ENCODE assay signal across 13 cellular contexts in the genomic region with DNA sequence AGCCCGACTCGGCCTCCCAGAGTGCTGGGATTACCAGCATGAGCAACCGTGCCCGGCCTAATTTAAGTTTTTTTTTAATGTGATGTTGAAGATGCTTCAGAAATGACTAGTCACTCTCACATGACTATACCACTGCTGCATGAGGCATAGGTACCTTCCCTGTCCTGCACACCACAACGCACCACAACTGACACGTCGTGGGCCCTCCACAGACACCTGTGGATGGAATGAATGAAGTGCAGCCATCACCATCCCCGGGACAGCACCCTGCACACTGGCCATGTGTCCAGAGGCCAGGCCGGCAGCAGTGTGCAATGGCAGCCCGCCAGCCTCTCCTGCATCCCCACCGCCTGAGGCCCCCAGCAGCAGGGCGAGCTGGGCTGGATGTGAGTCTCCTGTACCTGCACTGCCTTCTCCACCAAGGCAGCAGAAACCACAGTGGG. TPM values are rescaled to one million over a fixed set of nuclear protein-coding genes. Genes with fewer than 3 reads are reported as not detected.
A peak's percentile ranks its signal among the peaks of the same experiment; 100 is the strongest.
DNase-seq lines count a peak whose midpoint lies in the region; ATAC-seq, FAIRE-seq and TF ChIP-seq lines count a peak whose summit lies in the region.
"Had no signal": no experiment of that assay in that cellular context is flagged by ENCODE, and none has a peak within 500 bp of the region (broad histone marks: within the 10 kb centered on the region; RNA-seq: fewer than 3 reads in every experiment).

No MANE protein-coding gene starts in this region.

- no peaks in the 10 kb centered on the region for H3K9me3 Mint-ChIP-seq in activated T-cell treated with anti-CD3 and anti-CD28 coated beads, Interleukin-2, amount 50 U/mL, for 24 hours
- no peaks in the 10 kb centered on the region for H3K9me3 Mint-ChIP-seq in activated CD4-positive, alpha-beta T cell treated with anti-CD3 and anti-CD28 coated beads, Interleukin-2, amount 10 ng/mL, durations not matched to agents 24 days and 14 days
- H3K9me3 Mint-ChIP-seq in stimulated activated naive CD8-positive, alpha-beta T cell treated with anti-CD3 and anti-CD28 coated beads, Interleukin-15, amount 100 ng/mL, for 72 hours = no peaks in the 10 kb centered on the region
- H3K9me3 Mint-ChIP-seq: activated naive CD8-positive, alpha-beta T cell treated with anti-CD3 and anti-CD28 coated beads, Interleukin-2, amount 10 ng/mL, durations not matched to agents 7 days and 5 days; HFFc6 had no signal

- H3K27me3 Mint-ChIP-seq in activated T-cell treated with anti-CD3 and anti-CD28 coated beads, Interleukin-2, amount 50 U/mL, for 24 hours = no peaks in the 10 kb centered on the region
- H3K27me3 Mint-ChIP-seq in activated CD4-positive, alpha-beta T cell treated with anti-CD3 and anti-CD28 coated beads, Interleukin-2, amount 10 ng/mL, durations not matched to agents 24 days and 14 days = no peaks in the 10 kb centered on the region
- no peaks in the 10 kb centered on the region for H3K27me3 Mint-ChIP-seq in stimulated activated naive CD8-positive, alpha-beta T cell treated with anti-CD3 and anti-CD28 coated beads, Interleukin-15, amount 100 ng/mL, for 72 hours
- H3K27me3 Mint-ChIP-seq: activated naive CD8-positive, alpha-beta T cell treated with anti-CD3 and anti-CD28 coated beads, Interleukin-2, amount 10 ng/mL, durations not matched to agents 7 days and 5 days had no signal

- no peak overlapping the region for H3K4me3 ChIP-seq in pancreas
- H3K4me3 ChIP-seq: gastroesophageal sphincter had no signal

- H3K9me3 ChIP-seq in pancreas = no peaks in the 10 kb centered on the region
- H3K9me3 ChIP-seq: gastroesophageal sphincter had no signal

- no peak for FAIRE-seq in pancreas (lab: Jason Lieb, UNC)

- H3K27me3 ChIP-seq in pancreas = no peaks in the 10 kb centered on the region
- H3K27me3 ChIP-seq: gastroesophageal sphincter had no signal

- peaks cover 82% of the 10 kb centered on the region for H3K36me3 Mint-ChIP-seq in activated T-cell treated with anti-CD3 and anti-CD28 coated beads, Interleukin-2, amount 50 U/mL, for 24 hours (ENCODE audit: low read depth)
- H3K36me3 Mint-ChIP-seq in activated CD4-positive, alpha-beta T cell treated with anti-CD3 and anti-CD28 coated beads, Interleukin-2, amount 10 ng/mL, durations not matched to agents 24 days and 14 days (ENCODE audit: low read depth) = peaks cover 50% of the 10 kb centered on the region

- no peak overlapping the region for H3K27ac ChIP-seq in pancreas
- H3K27ac ChIP-seq: gastroesophageal sphincter, parathyroid adenoma had no signal

- H3K27ac Mint-ChIP-seq in activated T-cell treated with anti-CD3 and anti-CD28 coated beads, Interleukin-2, amount 50 U/mL, for 24 hours = peak overlapping the region; percentile 80
- peak overlapping the region; percentile 66 for H3K27ac Mint-ChIP-seq in activated CD4-positive, alpha-beta T cell treated with anti-CD3 and anti-CD28 coated beads, Interleukin-2, amount 10 ng/mL, durations not matched to agents 24 days and 14 days
- H3K27ac Mint-ChIP-seq in stimulated activated naive CD8-positive, alpha-beta T cell treated with anti-CD3 and anti-CD28 coated beads, Interleukin-15, amount 100 ng/mL, for 72 hours = peak overlapping the region in 1 of 2 donors; percentile 36
- H3K27ac Mint-ChIP-seq: activated naive CD8-positive, alpha-beta T cell treated with anti-CD3 and anti-CD28 coated beads, Interleukin-2, amount 10 ng/mL, durations not matched to agents 7 days and 5 days; HFFc6 had no signal

- TF ChIP-seq CTCF in pancreas (IDR thresholded peaks at IDR 0.05) = no peak

- intact Hi-C loops in activated CD4-positive, alpha-beta T cell treated with anti-CD3 and anti-CD28 coated beads, Interleukin-2, amount 10 ng/mL, durations not matched to agents 24 days and 14 days (cut with micrococcal nuclease) = loop anchor here (1.0 to 5.0 kb wide), 5 partner anchors 9 to 210 kb away; no protein-coding TSS in a partner anchor
- intact Hi-C loops in pancreas (cut with DNase I) = no loop called here

- H3K4me3 Mint-ChIP-seq in activated T-cell treated with anti-CD3 and anti-CD28 coated beads, Interleukin-2, amount 50 U/mL, for 24 hours = no peak overlapping the region
- peak overlapping the region; percentile 10 for H3K4me3 Mint-ChIP-seq in activated CD4-positive, alpha-beta T cell treated with anti-CD3 and anti-CD28 coated beads, Interleukin-2, amount 10 ng/mL, durations not matched to agents 24 days and 14 days
- no peak overlapping the region for H3K4me3 Mint-ChIP-seq in stimulated activated naive CD8-positive, alpha-beta T cell treated with anti-CD3 and anti-CD28 coated beads, Interleukin-15, amount 100 ng/mL, for 72 hours
- H3K4me3 Mint-ChIP-seq: activated naive CD8-positive, alpha-beta T cell treated with anti-CD3 and anti-CD28 coated beads, Interleukin-2, amount 10 ng/mL, durations not matched to agents 7 days and 5 days; HFFc6 had no signal

- ATAC-seq in HG02973 (IDR thresholded peaks at IDR 0.05; ENCODE audit: unreplicated experiment) (peak; percentile 82), pancreas (no peak)
- ATAC-seq in stimulated activated naive CD8-positive, alpha-beta T cell treated with anti-CD3 and anti-CD28 coated beads, Interleukin-15, amount 100 ng/mL, for 72 hours = peak; percentile 99
- ATAC-seq: gastroesophageal sphincter, PC-3 had no signal

- peaks cover 0 to 8% (median 0%) of the 10 kb centered on the region in 3 donors for H3K36me3 ChIP-seq in pancreas

- H3K4me1 Mint-ChIP-seq in activated T-cell treated with anti-CD3 and anti-CD28 coated beads, Interleukin-2, amount 50 U/mL, for 24 hours (ENCODE audit: low read depth) = peaks cover 76% of the 10 kb centered on the region
- H3K4me1 Mint-ChIP-seq in activated CD4-positive, alpha-beta T cell treated with anti-CD3 and anti-CD28 coated beads, Interleukin-2, amount 10 ng/mL, durations not matched to agents 24 days and 14 days = peaks cover 44% of the 10 kb centered on the region
- H3K4me1 Mint-ChIP-seq in stimulated activated naive CD8-positive, alpha-beta T cell treated with anti-CD3 and anti-CD28 coated beads, Interleukin-15, amount 100 ng/mL, for 72 hours = peaks cover 38% of the 10 kb centered on the region

- DNase-seq in activated T-cell treated with anti-CD3 and anti-CD28 coated beads, Interleukin-2, amount 50 U/mL, for 24 hours = peak; percentile 59
- DNase-seq in activated T-cell treated with anti-CD3 and anti-CD28 coated beads, Interleukin-2, amount 50 U/mL, for 1 hour = no peak
- DNase-seq in activated CD4-positive, alpha-beta T cell treated with anti-CD3 and anti-CD28 coated beads, Interleukin-2, amount 10 ng/mL, durations not matched to agents 24 days and 14 days = peak; percentile 76
- peak; percentile 21 to 79 for DNase-seq in stimulated activated naive CD8-positive, alpha-beta T cell treated with anti-CD3 and anti-CD28 coated beads, Interleukin-15, amount 100 ng/mL, for 72 hours
- DNase-seq in pancreas (no peak), middle frontal gyrus (ENCODE audit: extremely low spot score, low spot score) (no peak), OCI-M1 (lab: John Stamatoyannopoulos, UW) (no peak)
- DNase-seq: activated naive CD8-positive, alpha-beta T cell treated with anti-CD3 and anti-CD28 coated beads, Interleukin-2, amount 10 ng/mL, durations not matched to agents 7 days and 5 days; HFFc6; PC-3 had no signal

- H3K4me1 ChIP-seq in pancreas = no peaks in the 10 kb centered on the region
- H3K4me1 ChIP-seq: parathyroid adenoma had no signal

- 86 to 89% methylated on average over 12 of the region's 12 CpGs for WGBS in pancreas, 2 donors

RNA-seq across cellular contexts. Expression of a gene that starts 55.1 kb away (rescaled TPM):
- 87.4 and 90.6 TPM in 2 replicates for total RNA-seq in activated CD4-positive, alpha-beta T cell treated with anti-CD3 and anti-CD28 coated beads, Interleukin-2, amount 10 ng/mL, durations not matched to agents 24 days and 14 days
- 10 to 100 TPM; 15.1 to 34.3 (median 19.2) TPM for total RNA-seq in pancreas
- polyA plus RNA-seq in pancreas = 10 to 100 TPM; 16.0 to 37.3 TPM

Comparison
In these comparisons a context has a peak if more than half of its experiments do, and no peak if none do; other contexts are left out.
1. DNase-seq: peak in activated T-cell treated with anti-CD3 and anti-CD28 coated beads, Interleukin-2, amount 50 U/mL, for 24 hours (single experiment), activated CD4-positive, alpha-beta T cell treated with anti-CD3 and anti-CD28 coated beads, Interleukin-2, amount 10 ng/mL, durations not matched to agents 24 days and 14 days (single experiment) and stimulated activated naive CD8-positive, alpha-beta T cell treated with anti-CD3 and anti-CD28 coated beads, Interleukin-15, amount 100 ng/mL, for 72 hours (2 of 2); none in activated T-cell treated with anti-CD3 and anti-CD28 coated beads, Interleukin-2, amount 50 U/mL, for 1 hour (single experiment), pancreas (0 of 6), middle frontal gyrus (single experiment) and OCI-M1 (single experiment).
2. ATAC-seq: peak in HG02973 (single experiment) and stimulated activated naive CD8-positive, alpha-beta T cell treated with anti-CD3 and anti-CD28 coated beads, Interleukin-15, amount 100 ng/mL, for 72 hours (single experiment); none in pancreas (0 of 4).